Comparison of ENCODE assay signal across 8 cellular contexts in the genomic region with DNA sequence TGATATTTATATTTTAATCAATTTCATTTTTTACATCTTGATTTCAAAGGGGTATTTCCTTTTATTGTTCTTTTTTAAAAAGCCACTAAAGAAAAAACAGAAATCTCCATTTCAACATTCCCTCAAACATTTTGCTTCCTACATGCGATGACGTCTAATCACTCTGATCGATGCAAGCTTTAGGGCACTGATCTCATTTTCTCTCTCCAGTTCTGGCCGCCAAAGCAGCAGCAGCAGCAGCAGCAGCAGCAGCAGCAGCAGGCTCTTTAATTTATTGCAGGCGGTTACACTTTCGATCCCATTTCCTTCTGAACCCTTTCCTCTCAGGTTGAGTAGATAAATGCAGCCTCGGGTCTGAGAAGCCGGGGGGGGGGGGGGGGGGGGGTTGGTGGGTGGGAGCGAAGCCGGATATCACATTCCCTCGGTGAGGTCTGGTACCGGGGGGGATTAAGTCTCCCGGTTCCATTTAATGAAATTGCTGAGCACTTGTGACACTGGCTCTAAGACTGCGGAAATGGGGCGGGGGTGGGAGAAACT. TPM values are rescaled to one million over a fixed set of nuclear protein-coding genes. Genes with fewer than 3 reads are reported as not detected.
DNase-seq lines count a peak whose midpoint lies in the region; ATAC-seq and TF ChIP-seq lines count a peak whose summit lies in the region.

No MANE protein-coding gene starts in this region.

- DNase-seq in SK-N-SH (no peak), NCI-H1105 (lab: John Stamatoyannopoulos, UW) (peak; percentile 2), astrocyte of the cerebellum (ENCODE audit: low read depth) (no peak), kidney epithelial cell (ENCODE audit: low read depth) (no peak), transverse colon (no peak), medulla oblongata (ENCODE audit: extremely low spot score) (no peak)

- H3K9ac ChIP-seq in SK-N-SH, result no peak overlapping the region

- no peaks in the 10 kb centered on the region for H4K20me1 ChIP-seq in SK-N-SH (ENCODE audit: insufficient read depth)

- POLR2A ChIA-PET in SK-N-SH (lab: Yijun Ruan, JAX), result no interaction called here

- no peaks in the 10 kb centered on the region for H3K79me2 ChIP-seq in SK-N-SH (ENCODE audit: insufficient read depth)

- intact Hi-C loops in transverse colon (cut with DNase I; ENCODE audit: low total_unique reads), result no loop called here

- H3K27me3 ChIP-seq in SK-N-SH (ENCODE audit: insufficient read depth) (peaks cover 42% of the 10 kb centered on the region), kidney epithelial cell (ENCODE audit: control insufficient read depth, insufficient read depth, low read length) (peaks cover 5% of the 10 kb centered on the region), transverse colon (peaks cover 47% of the 10 kb centered on the region)

- peaks cover 0 to 37% of the 10 kb centered on the region in 2 experiments; a peak in 1 of 4 replicates for H3K4me1 ChIP-seq in SK-N-SH (ENCODE audit: control insufficient read depth in 1 of 2, insufficient read depth in 2 of 2, low read depth in 1 of 2, low read length in 1 of 2)
- H3K4me1 ChIP-seq in transverse colon, result peaks cover 4 to 55% (median 23%) of the 10 kb centered on the region in 4 donors

- H3K4me2 ChIP-seq in SK-N-SH, result peak overlapping the region; percentile 91

- H3K36me3 ChIP-seq in SK-N-SH (replicated peaks in 1 of 2; ENCODE audit: control insufficient read depth in 1 of 2, insufficient read depth in 2 of 2, low read length in 1 of 2) (no peaks in the 10 kb centered on the region), kidney epithelial cell (ENCODE audit: control insufficient read depth, insufficient read depth, low read length) (no peaks in the 10 kb centered on the region), transverse colon (no peaks in the 10 kb centered on the region)

- no peak overlapping the region for H2AFZ ChIP-seq in SK-N-SH (ENCODE audit: low read depth)

- under 1% methylated on average over 13 of the region's 15 CpGs for WGBS in SK-N-SH (ENCODE audit: low lambda C conversion rate)
- 0 to 1% methylated on average over 4 to 15 of the region's 15 CpGs for WGBS in transverse colon (ENCODE audit: low coverage in 1 of 2), 2 donors

- H3K27ac ChIP-seq in SK-N-SH (ENCODE audit: low read depth in 2 of 2, low read length in 1 of 2) (peak overlapping the region in 1 of 2 experiments; percentile 28; a peak in 1 of 4 replicates), transverse colon (peak overlapping the region; percentile 67 to 89 (median 80))

- TF ChIP-seq CTCF in SK-N-SH (IDR thresholded peaks at IDR 0.05), result no peak
- no peak for TF ChIP-seq CTCF in astrocyte of the cerebellum (IDR thresholded peaks at IDR 0.05; ENCODE audit: low read depth, low read length, missing control alignments)
- no peak for TF ChIP-seq CTCF in kidney epithelial cell (IDR thresholded peaks at IDR 0.05; ENCODE audit: insufficient read depth, low read length, poor library complexity, severe bottlenecking)
- no peak for TF ChIP-seq CTCF in transverse colon (IDR thresholded peaks at IDR 0.05)

- no peak for TF ChIP-seq POLR2A in transverse colon (IDR thresholded peaks at IDR 0.05)

- no peaks in the 10 kb centered on the region for H3K9me2 ChIP-seq in SK-N-SH

- in situ Hi-C loops in astrocyte of the cerebellum (cut with HindIII; ENCODE audit: low sequenced_read_pairs) (no loop called here), transverse colon (cut with MboI; ENCODE audit: low pct_ligation_motif_present in 1 of 4, low pct_unique_long_range_greater_than_20kb in 1 of 4, low sequenced_read_pairs in 3 of 4) (loop anchor here in 3 of 4 donors (25.0 kb wide), 3 partner anchors 321 to 971 kb away; no protein-coding TSS in a partner anchor)

- H3K9me3 ChIP-seq in SK-N-SH, result no peaks in the 10 kb centered on the region
- H3K9me3 ChIP-seq in transverse colon, result no peaks in the 10 kb centered on the region

- ATAC-seq in SK-N-SH treated with all-trans-retinoic acid at 6 μM for 48 hours (no peak), GM21528 (IDR thresholded peaks at IDR 0.05; ENCODE audit: low FRiP score, unreplicated experiment) (no peak)

- no peak for TF ChIP-seq RAD21 in SK-N-SH (IDR thresholded peaks at IDR 0.05; ENCODE audit: low read length)

- peak overlapping the region; percentile 49 to 69 for H3K4me3 ChIP-seq in SK-N-SH (ENCODE audit: low read depth in 2 of 2, low read length in 1 of 2)
- H3K4me3 ChIP-seq in astrocyte of the cerebellum (ENCODE audit: low read depth, low read length), result peak overlapping the region; percentile 62
- peak overlapping the region; percentile 57 for H3K4me3 ChIP-seq in kidney epithelial cell (ENCODE audit: low read depth, low read length)
- peak overlapping the region; percentile 39 to 73 (median 46) for H3K4me3 ChIP-seq in transverse colon

- H3F3A ChIP-seq in SK-N-SH (replicated peaks; ENCODE audit: insufficient read depth), result peaks cover 9% of the 10 kb centered on the region

- CTCF ChIA-PET in SK-N-SH (lab: Yijun Ruan, JAX), result interaction anchor here (0.7 to 1.0 kb wide), 2 partner anchors 10 to 40 kb away, joined by 3 to 4 read pairs; no protein-coding TSS in a partner anchor

- TF ChIP-seq EP300 in SK-N-SH (IDR thresholded peaks at IDR 0.05; ENCODE audit: borderline replicate concordance in 1 of 2, low read depth in 1 of 2, low read length in 1 of 2) (no peak), transverse colon (IDR thresholded peaks at IDR 0.05; ENCODE audit: low read depth) (no peak)

TF ChIP-seq in SK-N-SH, 30 proteins besides CTCF, POLR2A, EP300 and RAD21 (continues in another document):
- no peak for TF ChIP-seq YY1 (IDR thresholded peaks at IDR 0.05; ENCODE audit: low read depth)
- TF ChIP-seq MAX (IDR thresholded peaks at IDR 0.05; ENCODE audit: low read depth), result no peak
- no peak for TF ChIP-seq NFIC (IDR thresholded peaks at IDR 0.05; ENCODE audit: borderline replicate concordance)
- no peak for TF ChIP-seq GABPA (IDR thresholded peaks at IDR 0.05; ENCODE audit: low read depth)

TF ChIP-seq in SK-N-SH treated with all-trans-retinoic acid at 6 μM for 48 hours, 23 proteins besides CTCF, POLR2A, EP300 and RAD21 (continues in another document):
- TF ChIP-seq PPARA (CRISPR knock-in tag; IDR thresholded peaks at IDR 0.05; ENCODE audit: borderline replicate concordance) (no peak), CREB5 (CRISPR knock-in tag; IDR thresholded peaks at IDR 0.05; ENCODE audit: low read depth) (no peak), TOX (CRISPR knock-in tag; IDR thresholded peaks at IDR 0.05; ENCODE audit: borderline replicate concordance) (no peak), GLIS3 (CRISPR knock-in tag; IDR thresholded peaks at IDR 0.05) (no peak), ZNF8 (CRISPR knock-in tag; IDR thresholded peaks at IDR 0.05) (no peak), OSR1 (CRISPR knock-in tag; IDR thresholded peaks at IDR 0.05) (no peak)
- TF ChIP-seq, protein P1, sequence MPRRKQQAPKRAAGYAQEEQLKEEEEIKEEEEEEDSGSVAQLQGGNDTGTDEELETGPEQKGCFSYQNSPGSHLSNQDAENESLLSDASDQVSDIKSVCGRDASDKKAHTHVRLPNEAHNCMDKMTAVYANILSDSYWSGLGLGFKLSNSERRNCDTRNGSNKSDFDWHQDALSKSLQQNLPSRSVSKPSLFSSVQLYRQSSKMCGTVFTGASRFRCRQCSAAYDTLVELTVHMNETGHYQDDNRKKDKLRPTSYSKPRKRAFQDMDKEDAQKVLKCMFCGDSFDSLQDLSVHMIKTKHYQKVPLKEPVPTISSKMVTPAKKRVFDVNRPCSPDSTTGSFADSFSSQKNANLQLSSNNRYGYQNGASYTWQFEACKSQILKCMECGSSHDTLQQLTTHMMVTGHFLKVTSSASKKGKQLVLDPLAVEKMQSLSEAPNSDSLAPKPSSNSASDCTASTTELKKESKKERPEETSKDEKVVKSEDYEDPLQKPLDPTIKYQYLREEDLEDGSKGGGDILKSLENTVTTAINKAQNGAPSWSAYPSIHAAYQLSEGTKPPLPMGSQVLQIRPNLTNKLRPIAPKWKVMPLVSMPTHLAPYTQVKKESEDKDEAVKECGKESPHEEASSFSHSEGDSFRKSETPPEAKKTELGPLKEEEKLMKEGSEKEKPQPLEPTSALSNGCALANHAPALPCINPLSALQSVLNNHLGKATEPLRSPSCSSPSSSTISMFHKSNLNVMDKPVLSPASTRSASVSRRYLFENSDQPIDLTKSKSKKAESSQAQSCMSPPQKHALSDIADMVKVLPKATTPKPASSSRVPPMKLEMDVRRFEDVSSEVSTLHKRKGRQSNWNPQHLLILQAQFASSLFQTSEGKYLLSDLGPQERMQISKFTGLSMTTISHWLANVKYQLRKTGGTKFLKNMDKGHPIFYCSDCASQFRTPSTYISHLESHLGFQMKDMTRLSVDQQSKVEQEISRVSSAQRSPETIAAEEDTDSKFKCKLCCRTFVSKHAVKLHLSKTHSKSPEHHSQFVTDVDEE (CRISPR knock-in tag; IDR thresholded peaks at IDR 0.05), result no peak
- TF ChIP-seq, protein P2, sequence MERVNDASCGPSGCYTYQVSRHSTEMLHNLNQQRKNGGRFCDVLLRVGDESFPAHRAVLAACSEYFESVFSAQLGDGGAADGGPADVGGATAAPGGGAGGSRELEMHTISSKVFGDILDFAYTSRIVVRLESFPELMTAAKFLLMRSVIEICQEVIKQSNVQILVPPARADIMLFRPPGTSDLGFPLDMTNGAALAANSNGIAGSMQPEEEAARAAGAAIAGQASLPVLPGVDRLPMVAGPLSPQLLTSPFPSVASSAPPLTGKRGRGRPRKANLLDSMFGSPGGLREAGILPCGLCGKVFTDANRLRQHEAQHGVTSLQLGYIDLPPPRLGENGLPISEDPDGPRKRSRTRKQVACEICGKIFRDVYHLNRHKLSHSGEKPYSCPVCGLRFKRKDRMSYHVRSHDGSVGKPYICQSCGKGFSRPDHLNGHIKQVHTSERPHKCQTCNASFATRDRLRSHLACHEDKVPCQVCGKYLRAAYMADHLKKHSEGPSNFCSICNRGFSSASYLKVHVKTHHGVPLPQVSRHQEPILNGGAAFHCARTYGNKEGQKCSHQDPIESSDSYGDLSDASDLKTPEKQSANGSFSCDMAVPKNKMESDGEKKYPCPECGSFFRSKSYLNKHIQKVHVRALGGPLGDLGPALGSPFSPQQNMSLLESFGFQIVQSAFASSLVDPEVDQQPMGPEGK (CRISPR knock-in tag; IDR thresholded peaks at IDR 0.05; ENCODE audit: borderline replicate concordance), result no peak

RNA-seq across cellular contexts. Expression of gene PCDH7, which starts 3.4 kb away (rescaled TPM):
- polyA plus RNA-seq in SK-N-SH (2012; rRNA removed), result 0.45 and 0.48 TPM in 2 replicates
- 0.45 and 0.53 TPM in 2 replicates for polyA plus RNA-seq in SK-N-SH (2012; cell fraction: cytosol; rRNA removed)
- 0.35 and 0.63 TPM in 2 replicates for polyA plus RNA-seq in SK-N-SH (2012; cell fraction: nucleus; rRNA removed)
- total RNA-seq in kidney epithelial cell (8.2 and 9.7 TPM in 2 replicates), transverse colon (100 to 1,000 TPM in 1 of 4 donors, 10 to 100 TPM in 3; 21.0 to 114 (median 26.1) TPM)
